29 cellular contexts compared by ENCODE assay signal in genomic region chr20:38515631-38516030, GRCh38.
"Had no signal": no experiment of that assay in that cellular context is flagged by ENCODE, and none has a peak within 500 bp of the region (broad histone marks: within the 10 kb centered on the region; RNA-seq: fewer than 3 reads in every experiment).

No MANE protein-coding gene starts in this region.

- H3K27me3 ChIP-seq: ascending aorta, breast epithelium, cardiac muscle cell, dorsolateral prefrontal cortex had no signal

- ATAC-seq: activated CD4-positive, CD25-positive, alpha-beta regulatory T cell treated with anti-CD3 and anti-CD28 coated beads, Interleukin-2, amount 50 U/mL, for 24 hours; activated CD8-positive, alpha-beta T cell treated with anti-CD3 and anti-CD28 coated beads for 36 hours; activated naive CD8-positive, alpha-beta T cell treated with anti-CD3 and anti-CD28 coated beads, Interleukin-2, amount 50 U/mL, for 24 hours; activated T-cell treated with anti-CD3 and anti-CD28 coated beads, Interleukin-2, amount 50 U/mL, for 4 hours; activated T-helper 17 cell treated with anti-CD3 and anti-CD28 coated beads, Interleukin-2, amount 50 U/mL, for 72 hours; esophagus mucosa; T-helper 17 cell had no signal

- H3K9me3 ChIP-seq: ascending aorta, breast epithelium had no signal

- H3K36me3 ChIP-seq: breast epithelium had no signal

- H3K4me1 ChIP-seq: ascending aorta, breast epithelium had no signal

- DNase-seq: activated B cell treated with CpG ODN at 0.5 μM for 24 hours; activated CD4-positive, alpha-beta T cell treated with anti-CD3 and anti-CD28 coated beads for 48 hours; activated CD4-positive, alpha-beta T cell treated with anti-CD3 and anti-CD28 coated beads, Interleukin-2, amount 50 U/mL, for 1 hour; activated CD4-positive, alpha-beta T cell treated with anti-CD3 and anti-CD28 coated beads, Interleukin-2, amount 50 U/mL, for 48 hours; activated CD8-positive, alpha-beta memory T cell treated with anti-CD3 and anti-CD28 coated beads for 24 hours; activated CD8-positive, alpha-beta T cell treated with anti-CD3 and anti-CD28 coated beads for 36 hours; activated effector memory CD4-positive, alpha-beta T cell treated with Interleukin-2 at 50 U/mL for 16 hours; activated gamma-delta T cell treated with Interleukin-2 at 50 U/mL for 16 hours; activated naive CD4-positive, alpha-beta T cell treated with Interleukin-2 at 50 U/mL for 16 hours; activated naive CD8-positive, alpha-beta T cell treated with anti-CD3 and anti-CD28 coated beads for 36 hours; activated naive CD8-positive, alpha-beta T cell treated with anti-CD3 and anti-CD28 coated beads, Interleukin-2, amount 50 U/mL, for 24 hours; activated T-cell treated with anti-CD3 and anti-CD28 coated beads, Interleukin-2, amount 50 U/mL, for 4 hours; central memory CD4-positive, alpha-beta T cell; dorsolateral prefrontal cortex; effector memory CD4-positive, alpha-beta T cell; endodermal cell; foreskin fibroblast; head of caudate nucleus; T-helper 1 cell; T-helper 17 cell; T1000; WERI-Rb-1 had no signal

- H3K4me3 ChIP-seq: ascending aorta, breast epithelium, cardiac muscle cell, coronary artery, dorsolateral prefrontal cortex had no signal

- H3K27ac ChIP-seq: ascending aorta, breast epithelium, cardiac muscle cell, coronary artery, dorsolateral prefrontal cortex, WERI-Rb-1 had no signal
